ENCODE assay signal across 26 cellular contexts in genomic region chr17:73175962-73176565, GRCh38. TPM values are rescaled to one million over a fixed set of nuclear protein-coding genes. Genes with fewer than 3 reads are reported as not detected.
"Had no signal": no experiment of that assay in that cellular context is flagged by ENCODE, and none has a peak within 500 bp of the region (broad histone marks: within the 10 kb centered on the region; RNA-seq: fewer than 3 reads in every experiment).

No MANE protein-coding gene starts in this region.

- H3K4me1 ChIP-seq: left lung, lower lobe of right lung, right atrium auricular region, right lobe of liver, vagina had no signal

- H3K36me3 Mint-ChIP-seq: naive thymus-derived CD8-positive, alpha-beta T cell; stimulated activated memory B cell treated with anti-CD40 and anti-IgM and Interleukin-4, amounts not matched to agents 10 μg/mL and 1 μg/mL and 100 μg/mL, for 72 hours; type B pancreatic cell had no signal

- H3K27ac ChIP-seq: hepatocyte, left lung, lower lobe of right lung, ovary, right atrium auricular region, right lobe of liver, tibial nerve, vagina had no signal

- H3K27ac Mint-ChIP-seq: naive thymus-derived CD8-positive, alpha-beta T cell; progenitor cell of endocrine pancreas; stimulated activated memory B cell treated with anti-CD40 and anti-IgM and Interleukin-4, amounts not matched to agents 10 μg/mL and 1 μg/mL and 100 μg/mL, for 72 hours; stimulated activated naive CD8-positive, alpha-beta T cell treated with anti-CD3 and anti-CD28 coated beads, Interleukin-15, amount 100 ng/mL, for 72 hours; type B pancreatic cell had no signal

- H2AFZ ChIP-seq: hepatocyte had no signal

- H3K4me2 ChIP-seq: hepatocyte, smooth muscle cell had no signal

- H3K36me3 ChIP-seq: left lung, lower lobe of right lung, ovary, right atrium auricular region, right lobe of liver, tibial nerve, vagina had no signal

- DNase-seq: kidney glomerular epithelial cell; left cardiac atrium; left lung; lower lobe of right lung; mammary epithelial cell; mesenchymal stem cell; naive thymus-derived CD8-positive, alpha-beta T cell; ovary; right lobe of liver; stimulated activated CD4-positive, alpha-beta T cell treated with anti-CD3 and anti-CD28 coated beads, Interleukin-1b, Interleukin-23, amount 100 ng/mL, for 48 hours; stimulated activated CD4-positive, alpha-beta T cell treated with anti-CD3 and anti-CD28 coated beads, Interleukin-2, amount 100 ng/mL, for 48 hours; stimulated activated CD4-positive, alpha-beta T cell treated with anti-CD3 and anti-CD28 coated beads, Interleukin-4, amount 100 ng/mL, for 4 hours; stimulated activated CD8-positive, alpha-beta memory T cell treated with anti-CD3 and anti-CD28 coated beads, Interleukin-4, amount 100 ng/mL, for 48 hours; stimulated activated naive CD4-positive, alpha-beta T cell treated with Interleukin-2 at 50 U/mL for 16 hours; stimulated activated naive CD8-positive, alpha-beta T cell treated with anti-CD3 and anti-CD28 coated beads, Interleukin-15, amount 100 ng/mL, for 72 hours; substantia nigra had no signal

- H3K4me3 Mint-ChIP-seq: naive thymus-derived CD8-positive, alpha-beta T cell; stimulated activated memory B cell treated with anti-CD40 and anti-IgM and Interleukin-4, amounts not matched to agents 10 μg/mL and 1 μg/mL and 100 μg/mL, for 72 hours; stimulated activated naive CD8-positive, alpha-beta T cell treated with anti-CD3 and anti-CD28 coated beads, Interleukin-15, amount 100 ng/mL, for 72 hours; type B pancreatic cell had no signal

- ATAC-seq: left cardiac atrium; left lung; lower lobe of right lung; naive thymus-derived CD8-positive, alpha-beta T cell; right lobe of liver; stimulated activated memory B cell treated with anti-CD40 and anti-IgM and Interleukin-4, amounts not matched to agents 10 μg/mL and 1 μg/mL and 100 μg/mL, for 72 hours; stimulated activated naive CD8-positive, alpha-beta T cell treated with anti-CD3 and anti-CD28 coated beads, Interleukin-15, amount 100 ng/mL, for 72 hours had no signal

- H3K4me1 Mint-ChIP-seq: stimulated activated memory B cell treated with anti-CD40 and anti-IgM and Interleukin-4, amounts not matched to agents 10 μg/mL and 1 μg/mL and 100 μg/mL, for 72 hours had no signal

- FAIRE-seq: keratinocyte had no signal

- H3K27me3 ChIP-seq: left lung, ovary, right atrium auricular region, right lobe of liver, tibial nerve, vagina had no signal

- H3K9me3 ChIP-seq: left lung, lower lobe of right lung, ovary, right atrium auricular region, right lobe of liver, tibial nerve, vagina had no signal

- H3K4me3 ChIP-seq: hepatocyte, left lung, lower lobe of right lung, ovary, right atrium auricular region, right lobe of liver, smooth muscle cell, tibial nerve, vagina had no signal

- H3K79me2 ChIP-seq: hepatocyte had no signal

- H3K9me3 Mint-ChIP-seq: naive thymus-derived CD8-positive, alpha-beta T cell; type B pancreatic cell had no signal

- H3K27me3 Mint-ChIP-seq: naive thymus-derived CD8-positive, alpha-beta T cell; stimulated activated memory B cell treated with anti-CD40 and anti-IgM and Interleukin-4, amounts not matched to agents 10 μg/mL and 1 μg/mL and 100 μg/mL, for 72 hours; stimulated activated naive CD8-positive, alpha-beta T cell treated with anti-CD3 and anti-CD28 coated beads, Interleukin-15, amount 100 ng/mL, for 72 hours; type B pancreatic cell had no signal

RNA-seq across cellular contexts. Expression of gene SSTR2, which starts 11.3 kb away (rescaled TPM):
- total RNA-seq: mammary epithelial cell; naive thymus-derived CD8-positive, alpha-beta T cell; pulmonary artery endothelial cell had no signal
- polyA plus RNA-seq: keratinocyte; mammary epithelial cell; naive thymus-derived CD8-positive, alpha-beta T cell; smooth muscle cell had no signal
